14 cellular contexts compared by ENCODE assay signal in genomic region chr3:116474356-116475200, GRCh38. TPM values are rescaled to one million over a fixed set of nuclear protein-coding genes. Genes with fewer than 3 reads are reported as not detected.
DNase-seq lines count a peak whose midpoint lies in the region; ATAC-seq and TF ChIP-seq lines count a peak whose summit lies in the region.
"Had no signal": no experiment of that assay in that cellular context is flagged by ENCODE, and none has a peak within 500 bp of the region (broad histone marks: within the 10 kb centered on the region; RNA-seq: fewer than 3 reads in every experiment).

No MANE protein-coding gene starts in this region.

- ATAC-seq in HG02973 (IDR thresholded peaks at IDR 0.05; ENCODE audit: unreplicated experiment), result no peak
- ATAC-seq: gastroesophageal sphincter, Panc1 had no signal

- TF ChIP-seq CTCF in astrocyte of the cerebellum (IDR thresholded peaks at IDR 0.05; ENCODE audit: low read depth, low read length, missing control alignments), result no peak

- in situ Hi-C loops in astrocyte of the cerebellum (cut with HindIII; ENCODE audit: low sequenced_read_pairs), result no loop called here

- no peak overlapping the region for H3K4me3 ChIP-seq in astrocyte of the cerebellum (ENCODE audit: low read depth, low read length)
- H3K4me3 ChIP-seq: gastroesophageal sphincter, thoracic aorta had no signal

- peak; percentile 42 for DNase-seq in CMK (ENCODE audit: low read depth)
- peak; percentile 72 to 98 (median 89) for DNase-seq in NCI-H1417 (lab: John Stamatoyannopoulos, UW)
- peak; percentile 71 for DNase-seq in NCI-H2227 treated with DMSO at 0.1 percent for 48 hours (lab: John Stamatoyannopoulos, UW)
- DNase-seq in astrocyte of the cerebellum (ENCODE audit: low read depth), result peak; percentile 9
- no peak for DNase-seq in 8988T
- DNase-seq in SW480 (ENCODE audit: low spot score), result no peak
- DNase-seq in mucosa of gallbladder (ENCODE audit: low spot score), result no peak
- DNase-seq: activated CD4-positive, CD25-positive, alpha-beta regulatory T cell treated with anti-CD3 and anti-CD28 coated beads, Interleukin-2, amount 50 U/mL, for 72 hours; activated CD8-positive, alpha-beta memory T cell treated with anti-CD3 and anti-CD28 coated beads, Interleukin-2, amount 50 U/mL, for 4 hours; central memory CD4-positive, alpha-beta T cell had no signal

RNA-seq across cellular contexts. Expression of gene LSAMP, which starts 29.3 kb away (rescaled TPM):
- total RNA-seq in mucosa of gallbladder, result 11.4 TPM

Comparison
In these comparisons a context has a peak if more than half of its experiments do, and no peak if none do; other contexts are left out.
1. DNase-seq: peak in CMK (single experiment), NCI-H1417 (3 of 3), NCI-H2227 treated with DMSO at 0.1 percent for 48 hours (single experiment) and astrocyte of the cerebellum (single experiment); none in 8988T (single experiment), SW480 (single experiment) and mucosa of gallbladder (single experiment).